11 cellular contexts compared by ENCODE assay signal in the genomic region with DNA sequence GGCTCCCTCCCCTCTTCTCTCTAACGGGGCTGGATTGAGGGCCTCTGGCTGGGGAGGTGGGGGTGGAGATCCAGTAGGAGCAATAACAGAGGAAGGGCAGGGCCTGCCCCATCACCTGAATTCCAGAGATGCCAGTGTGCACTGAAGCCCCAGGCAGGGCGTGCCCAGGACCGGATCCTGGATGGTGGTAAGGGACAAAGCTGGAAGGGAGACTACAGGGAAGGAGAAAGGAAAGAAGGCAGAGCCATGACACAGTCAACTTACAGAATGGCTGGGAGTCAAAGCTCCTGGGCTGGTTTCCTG. TPM values are rescaled to one million over a fixed set of nuclear protein-coding genes. Genes with fewer than 3 reads are reported as not detected.
A peak's percentile ranks its signal among the peaks of the same experiment; 100 is the strongest.
DNase-seq lines count a peak whose midpoint lies in the region; ATAC-seq and TF ChIP-seq lines count a peak whose summit lies in the region.
"Had no signal": no experiment of that assay in that cellular context is flagged by ENCODE, and none has a peak within 500 bp of the region (broad histone marks: within the 10 kb centered on the region; RNA-seq: fewer than 3 reads in every experiment).

No MANE protein-coding gene starts in this region.

- POLR2A ChIA-PET in Caco-2 (lab: Charles Lee): interaction anchor here (0.9 kb wide), 1 partner anchor 85 kb away, joined by 4 read pairs; no protein-coding TSS in a partner anchor
- POLR2A ChIA-PET in Panc1 (lab: Charles Lee): no interaction called here

- H3K36me3 ChIP-seq in Caco-2 (ENCODE audit: control insufficient read depth, insufficient read depth, low read length): no peaks in the 10 kb centered on the region
- H3K36me3 ChIP-seq in Panc1 (ENCODE audit: control insufficient read depth, insufficient read depth, low read length): no peaks in the 10 kb centered on the region
- H3K36me3 ChIP-seq in left ventricle myocardium inferior: no peaks in the 10 kb centered on the region
- H3K36me3 ChIP-seq in muscle layer of duodenum (ENCODE audit: control insufficient read depth in 1 of 2, insufficient read depth in 2 of 2, low read length in 2 of 2): no peaks in the 10 kb centered on the region

- DNase-seq in Caco-2 (peak; percentile 53 to 81), Panc1 (ENCODE audit: low read depth, low spot score) (no peak), left ventricle myocardium inferior (peak; percentile 30), SK-N-DZ (ENCODE audit: low spot score) (no peak), germinal center (ENCODE audit: low spot score) (no peak), NCI-H446 (lab: John Stamatoyannopoulos, UW) (no peak)

- ATAC-seq in Panc1 (peak; percentile 31; the same call in 1 of the 2 replicates), GM21576 (IDR thresholded peaks at IDR 0.05; ENCODE audit: unreplicated experiment) (no peak)

- in situ Hi-C loops in Panc1 (cut with HindIII; ENCODE audit: low pct_unique_long_range_greater_than_20kb, low sequenced_read_pairs): no loop called here

- H3K4me1 Mint-ChIP-seq in Caco-2 (ENCODE audit: low read depth, unreplicated experiment): peaks cover 41% of the 10 kb centered on the region

- CTCF ChIA-PET in Caco-2 (lab: Charles Lee): no interaction called here
- CTCF ChIA-PET in Panc1 (lab: Charles Lee): interaction anchor here (0.5 to 0.9 kb wide), 2 partner anchors 45 to 95 kb away, joined by 3 to 6 read pairs; no protein-coding TSS in a partner anchor

- H3K27me3 Mint-ChIP-seq in Caco-2 (ENCODE audit: insufficient read depth, unreplicated experiment): no peaks in the 10 kb centered on the region
- H3K27me3 Mint-ChIP-seq: dendritic cell treated with granulocyte-macrophage colony-stimulating factor and Interleukin-4, amounts not matched to agents 40 ng/mL and 50 ng/mL, for 4 days had no signal

- H3K4me3 Mint-ChIP-seq in Caco-2 (ENCODE audit: unreplicated experiment): peak overlapping the region; percentile 86
- H3K4me3 Mint-ChIP-seq: dendritic cell treated with granulocyte-macrophage colony-stimulating factor and Interleukin-4, amounts not matched to agents 40 ng/mL and 50 ng/mL, for 4 days had no signal

- H3K27me3 ChIP-seq in Caco-2 (replicated peaks; ENCODE audit: control insufficient read depth, insufficient read depth, low read length) (no peaks in the 10 kb centered on the region), Panc1 (ENCODE audit: control insufficient read depth, insufficient read depth, low read length) (no peaks in the 10 kb centered on the region), left ventricle myocardium inferior (ENCODE audit: low read depth) (no peaks in the 10 kb centered on the region), muscle layer of duodenum (ENCODE audit: low read depth, low read length) (no peaks in the 10 kb centered on the region)

- no peaks in the 10 kb centered on the region for H3K9me3 Mint-ChIP-seq in Caco-2 (ENCODE audit: unreplicated experiment)
- H3K9me3 Mint-ChIP-seq: dendritic cell treated with granulocyte-macrophage colony-stimulating factor and Interleukin-4, amounts not matched to agents 40 ng/mL and 50 ng/mL, for 4 days had no signal

- H3K4me1 ChIP-seq in Caco-2: peaks cover 37% of the 10 kb centered on the region
- peaks cover 24% of the 10 kb centered on the region for H3K4me1 ChIP-seq in Panc1 (ENCODE audit: control insufficient read depth, insufficient read depth, low read length)
- peaks cover 65% of the 10 kb centered on the region for H3K4me1 ChIP-seq in left ventricle myocardium inferior
- H3K4me1 ChIP-seq in muscle layer of duodenum (ENCODE audit: control insufficient read depth in 1 of 2, insufficient read depth in 2 of 2, low read length in 2 of 2): peaks cover 13 to 24% of the 10 kb centered on the region in 2 donors

- no peak for TF ChIP-seq CTCF in Caco-2 (IDR thresholded peaks at IDR 0.05; ENCODE audit: insufficient read depth in 1 of 2, low read depth in 1 of 2, low read length in 1 of 2, severe bottlenecking in 1 of 2, unreplicated experiment in 1 of 2)
- no peak for TF ChIP-seq CTCF in Panc1 (IDR thresholded peaks at IDR 0.05)
- no peak for TF ChIP-seq CTCF in left ventricle myocardium inferior (IDR thresholded peaks at IDR 0.05; ENCODE audit: borderline replicate concordance)

- intact Hi-C loops in Caco-2 (cut with micrococcal nuclease; ENCODE audit: unreplicated experiment): no loop called here
- intact Hi-C loops in Panc1 (cut with micrococcal nuclease; ENCODE audit: unreplicated experiment): no loop called here
- intact Hi-C loops in left ventricle myocardium inferior (cut with micrococcal nuclease): no loop called here

- H3K27ac Mint-ChIP-seq in Caco-2 (ENCODE audit: unreplicated experiment): peak overlapping the region; percentile 85
- H3K27ac Mint-ChIP-seq: dendritic cell treated with granulocyte-macrophage colony-stimulating factor and Interleukin-4, amounts not matched to agents 40 ng/mL and 50 ng/mL, for 4 days had no signal

- H3K9me3 ChIP-seq in Caco-2 (no peaks in the 10 kb centered on the region), Panc1 (ENCODE audit: control insufficient read depth, insufficient read depth, low read depth, low read length) (peaks cover 4% of the 10 kb centered on the region; the same call in 1 of the 2 replicates), left ventricle myocardium inferior (replicated peaks) (no peaks in the 10 kb centered on the region), muscle layer of duodenum (ENCODE audit: control insufficient read depth in 1 of 2, low read length in 2 of 2) (no peaks in the 10 kb centered on the region)

- H3K27ac ChIP-seq in Panc1 (ENCODE audit: low read length): peak overlapping the region; percentile 67
- peak overlapping the region; percentile 75 for H3K27ac ChIP-seq in left ventricle myocardium inferior (replicated peaks)
- H3K27ac ChIP-seq in muscle layer of duodenum (ENCODE audit: low read length): peak overlapping the region; percentile 67

- H3K4me3 ChIP-seq in Caco-2 (ENCODE audit: low read depth, low read length): peak overlapping the region; percentile 42
- peak overlapping the region in 1 of 2 experiments; percentile 50; a peak in 2 of 4 replicates for H3K4me3 ChIP-seq in Panc1 (ENCODE audit: low read depth in 2 of 2, low read length in 2 of 2)
- peak overlapping the region; percentile 57 for H3K4me3 ChIP-seq in left ventricle myocardium inferior
- peak overlapping the region in 1 of 2 donors; percentile 48 for H3K4me3 ChIP-seq in muscle layer of duodenum (ENCODE audit: low read depth in 1 of 2, low read length in 2 of 2)

- H3K36me3 Mint-ChIP-seq in Caco-2 (ENCODE audit: insufficient read depth, unreplicated experiment): peaks cover 28% of the 10 kb centered on the region

- BruUV-seq in Caco-2 (replicated peaks; lab: Mats Ljungman, UMichigan) (no TSS peak), Panc1 (replicated peaks; lab: Mats Ljungman, UMichigan) (no TSS peak)

RNA-seq across cellular contexts. Expression of gene TMEM139, which starts 0.6 kb away (rescaled TPM):
- 19.1 and 26.2 TPM in 2 replicates for total RNA-seq in Caco-2 (2022)
- 2.0 TPM for total RNA-seq in Panc1 (2021; ENCODE audit: unreplicated experiment)
- polyA plus RNA-seq in Panc1 (2012; ENCODE audit: insufficient read length): 2.4 TPM
- 8.8 TPM for total RNA-seq in left ventricle myocardium inferior
- 0.12 and 0.27 TPM in 2 replicates for polyA plus RNA-seq in SK-N-DZ (2014; cell fraction: cytosol; rRNA removed)
- polyA plus RNA-seq in SK-N-DZ (2014; cell fraction: nucleus; rRNA removed): 0.13 TPM in 1 of 2 replicates, not detected in the other
- total RNA-seq: HT1080, osteocyte had no signal

RNA-seq across cellular contexts. Expression of gene CASP2, which starts 2.7 kb away (rescaled TPM):
- 51.7 and 62.0 TPM in 2 replicates for total RNA-seq in Caco-2 (2022)
- total RNA-seq in Panc1 (2021; ENCODE audit: unreplicated experiment): 47.4 TPM
- polyA plus RNA-seq in Panc1 (2012; ENCODE audit: insufficient read length): 18.7 TPM
- total RNA-seq in left ventricle myocardium inferior: 10.9 TPM
- polyA plus RNA-seq in SK-N-DZ (2014; cell fraction: cytosol; rRNA removed): 9.4 and 9.9 TPM in 2 replicates
- polyA plus RNA-seq in SK-N-DZ (2014; cell fraction: nucleus; rRNA removed): 13.1 and 18.8 TPM in 2 replicates

RNA-seq across cellular contexts. Expression of gene GSTK1, which starts 22.2 kb away (rescaled TPM):
- 127 and 134 TPM in 2 replicates for total RNA-seq in Caco-2 (2022)
- 100 TPM for total RNA-seq in Panc1 (2021; ENCODE audit: unreplicated experiment)
- polyA plus RNA-seq in Panc1 (2012; ENCODE audit: insufficient read length): 94.9 TPM
- total RNA-seq in left ventricle myocardium inferior: 291 TPM
- 24.0 and 42.0 TPM in 2 replicates for polyA plus RNA-seq in SK-N-DZ (2014; cell fraction: cytosol; rRNA removed)
- 47.4 and 62.5 TPM in 2 replicates for polyA plus RNA-seq in SK-N-DZ (2014; cell fraction: nucleus; rRNA removed)

RNA-seq across cellular contexts. Expression of gene CLCN1, which starts 30.5 kb away (rescaled TPM):
- total RNA-seq in Caco-2 (2022) (1.8 and 1.9 TPM in 2 replicates), Panc1 (2021; ENCODE audit: unreplicated experiment) (0.15 TPM), left ventricle myocardium inferior (not detected)
- 0.21 TPM for polyA plus RNA-seq in Panc1 (2012; ENCODE audit: insufficient read length)
- polyA plus RNA-seq in SK-N-DZ (2014; cell fraction: cytosol; rRNA removed): 0.49 and 0.70 TPM in 2 replicates
- polyA plus RNA-seq in SK-N-DZ (2014; cell fraction: nucleus; rRNA removed): 0.19 and 0.21 TPM in 2 replicates
- total RNA-seq: HT1080, osteocyte had no signal

Comparison
In these comparisons a context has a peak if more than half of its experiments do, and no peak if none do; other contexts are left out.
1. DNase-seq: peak in Caco-2 (2 of 2) and left ventricle myocardium inferior (single experiment); none in Panc1 (single experiment), SK-N-DZ (single experiment), germinal center (single experiment) and NCI-H446 (0 of 2).
2. Peak in every context shown above with its lines, with median percentiles within 50 percentile points of each other: H3K27ac ChIP-seq.